Comparison of ENCODE assay signal across 29 cellular contexts in genomic region chrX:108216405-108216804, GRCh38.
DNase-seq lines count a peak whose midpoint lies in the region; ATAC-seq and TF ChIP-seq lines count a peak whose summit lies in the region.
"Had no signal": no experiment of that assay in that cellular context is flagged by ENCODE, and none has a peak within 500 bp of the region (broad histone marks: within the 10 kb centered on the region; RNA-seq: fewer than 3 reads in every experiment).

No MANE protein-coding gene starts in this region.

- ATAC-seq in GM18907 (IDR thresholded peaks at IDR 0.05; ENCODE audit: unreplicated experiment) = peak; percentile 63
- ATAC-seq: CD8-positive, alpha-beta T cell; naive thymus-derived CD4-positive, alpha-beta T cell; stimulated activated effector memory CD8-positive, alpha-beta T cell treated with anti-CD3 and anti-CD28 coated beads, Interleukin-12 subunit alpha, Interleukin-12 subunit beta, amount 100 ng/mL, for 72 hours; WTC11 had no signal

- in situ Hi-C loops in SK-MEL-5 (cut with HindIII; ENCODE audit: low pct_unique_long_range_greater_than_20kb, low sequenced_read_pairs) = no loop called here

- no peaks in the 10 kb centered on the region for H3K36me3 ChIP-seq in stomach
- H3K36me3 ChIP-seq in SJCRH30 = no peaks in the 10 kb centered on the region
- no peaks in the 10 kb centered on the region for H3K36me3 ChIP-seq in A673 (ENCODE audit: insufficient read depth, low read length, poor library complexity, severe bottlenecking)
- H3K36me3 ChIP-seq: heart right ventricle, upper lobe of right lung had no signal

- WGBS in stomach, 5 donors = 50 to 71% (median 59%) methylated on average over 1 of the region's 1 CpG

- no peak for TF ChIP-seq POLR2A in stomach (IDR thresholded peaks at IDR 0.05)

- CTCF ChIA-PET in A673 (lab: Charles Lee) = no interaction called here

- H3K27ac ChIP-seq in stomach (peak overlapping the region in 3 of 5 donors; percentile 27 to 59 (median 37)), SJCRH30 (no peak overlapping the region), A673 (ENCODE audit: low read depth, low read length, poor library complexity, severe bottlenecking) (no peak overlapping the region)
- H3K27ac ChIP-seq: epithelial cell of prostate, psoas muscle, upper lobe of right lung had no signal

- POLR2A ChIA-PET in A673 (lab: Charles Lee; ENCODE audit: low non-redundant PET) = no interaction called here

- H3K4me3 ChIP-seq in fibroblast of the aortic adventitia (ENCODE audit: low read depth, low read length) (no peak overlapping the region), stomach (no peak overlapping the region), SJCRH30 (no peak overlapping the region), A673 (ENCODE audit: low read depth, low read length, poor library complexity, severe bottlenecking) (no peak overlapping the region)
- H3K4me3 ChIP-seq: heart right ventricle, psoas muscle, upper lobe of right lung had no signal

- H3K9me3 ChIP-seq in stomach (no peaks in the 10 kb centered on the region), SJCRH30 (replicated peaks) (no peaks in the 10 kb centered on the region), A673 (ENCODE audit: low read depth, low read length, poor library complexity, severe bottlenecking) (no peaks in the 10 kb centered on the region)
- H3K9me3 ChIP-seq: heart right ventricle, psoas muscle, upper lobe of right lung had no signal

- BruUV-seq in A673 (replicated peaks; lab: Mats Ljungman, UMichigan) = no TSS peak

- TF ChIP-seq EP300 in stomach (IDR thresholded peaks at IDR 0.05) = no peak

- H3K27me3 ChIP-seq in stomach = peaks cover 0 to under 1% (median 0%) of the 10 kb centered on the region in 3 donors
- H3K27me3 ChIP-seq in SJCRH30 = no peaks in the 10 kb centered on the region
- H3K27me3 ChIP-seq in A673 (replicated peaks; ENCODE audit: insufficient read depth, low read depth, low read length, poor library complexity) = no peaks in the 10 kb centered on the region
- H3K27me3 ChIP-seq: upper lobe of right lung had no signal

- H3K4me1 ChIP-seq in stomach (peaks cover 0 to 24% (median 5%) of the 10 kb centered on the region in 4 donors), SJCRH30 (no peaks in the 10 kb centered on the region), A673 (ENCODE audit: insufficient read depth, low read length, poor library complexity, severe bottlenecking) (no peaks in the 10 kb centered on the region)
- H3K4me1 ChIP-seq: heart right ventricle, psoas muscle, upper lobe of right lung had no signal

- intact Hi-C loops in stomach (cut with DNase I; ENCODE audit: low total_unique reads) (no loop called here), A673 (cut with micrococcal nuclease; ENCODE audit: unreplicated experiment) (no loop called here)

- no peak for TF ChIP-seq CTCF in fibroblast of the aortic adventitia (IDR thresholded peaks at IDR 0.05; ENCODE audit: insufficient read depth, low read length)
- no peak for TF ChIP-seq CTCF in stomach (IDR thresholded peaks at IDR 0.05)
- no peak for TF ChIP-seq CTCF in A673 (conservative IDR thresholded peaks at IDR 0.05; ENCODE audit: low read depth, low read length)

- DNase-seq in SK-MEL-5 (ENCODE audit: low read depth, low spot score) (peak; percentile 58), fibroblast of the aortic adventitia (ENCODE audit: low read depth) (peak; percentile 22), stomach (no peak), SJCRH30 (no peak), A673 (ENCODE audit: low spot score) (no peak), GM03348 (ENCODE audit: low spot score) (no peak)
- DNase-seq: activated CD4-positive, alpha-beta T cell treated with anti-CD3 and anti-CD28 coated beads, Interleukin-2, amount 10 ng/mL, durations not matched to agents 24 days and 14 days; activated CD8-positive, alpha-beta memory T cell treated with anti-CD3 and anti-CD28 coated beads for 24 hours; activated T-cell treated with anti-CD3 and anti-CD28 coated beads for 4 hours; anterior cingulate cortex; caudate nucleus; CD8-positive, alpha-beta T cell; cortex of kidney; effector memory CD4-positive, alpha-beta T cell; heart right ventricle; Kasumi-1; midbrain; naive thymus-derived CD4-positive, alpha-beta T cell; NCI-H1436; NCI-H2081 treated with DMSO at 0.1 percent for 48 hours; NCI-H774; psoas muscle; stimulated activated CD4-positive, alpha-beta T cell treated with anti-CD3 and anti-CD28 coated beads, Interleukin-15, amount 100 ng/mL, for 24 hours; T-helper 1 cell; upper lobe of right lung had no signal

Comparison
In these comparisons a context has a peak if more than half of its experiments do, and no peak if none do; other contexts are left out.
1. DNase-seq: peak in SK-MEL-5 (single experiment) and fibroblast of the aortic adventitia (single experiment); none in stomach (single experiment), SJCRH30 (0 of 2), A673 (single experiment) and GM03348 (single experiment).
2. H3K27ac ChIP-seq: peak in stomach (3 of 5); none in SJCRH30 (single experiment) and A673 (single experiment).